In the genomic region with DNA sequence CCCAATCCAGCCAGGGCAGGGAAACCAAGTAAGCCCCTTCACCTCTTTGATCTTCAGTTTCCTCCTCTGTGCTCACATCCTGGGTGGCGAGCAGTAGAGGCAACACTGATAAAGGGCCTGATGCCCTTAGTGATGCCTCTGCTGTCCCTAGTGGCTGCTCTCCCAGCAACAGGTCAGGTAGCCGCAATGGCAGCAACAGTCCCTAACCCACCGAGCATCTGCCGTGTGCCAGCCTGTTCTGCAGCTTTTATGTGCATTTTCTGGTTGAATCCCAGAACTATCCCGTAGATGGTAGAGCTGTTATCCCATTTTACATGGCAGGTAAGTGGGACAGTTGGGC, we compare ENCODE assay signal across 10 cellular contexts. TPM values are rescaled to one million over a fixed set of nuclear protein-coding genes. Genes with fewer than 3 reads are reported as not detected.
DNase-seq lines count a peak whose midpoint lies in the region; ATAC-seq and TF ChIP-seq lines count a peak whose summit lies in the region.
"Had no signal": no experiment of that assay in that cellular context is flagged by ENCODE, and none has a peak within 500 bp of the region (broad histone marks: within the 10 kb centered on the region; RNA-seq: fewer than 3 reads in every experiment).

No MANE protein-coding gene starts in this region.

- TF ChIP-seq POLR2A in uterus (IDR thresholded peaks at IDR 0.05) (no peak), gastroesophageal sphincter (IDR thresholded peaks at IDR 0.05) (no peak)

- H3K4me1 Mint-ChIP-seq in T-helper 2 cell treated with Interferon-gamma antibody and Interleukin-4, amounts not matched to agents 5 μg/mL and 100 μg/mL, for 36 hours (ENCODE audit: low read depth) = peaks cover 16% of the 10 kb centered on the region
- H3K4me1 Mint-ChIP-seq in Calu3 (ENCODE audit: low read depth, unreplicated experiment) = no peaks in the 10 kb centered on the region

- no peaks in the 10 kb centered on the region for H3K27me3 Mint-ChIP-seq in T-helper 2 cell treated with Interferon-gamma antibody and Interleukin-4, amounts not matched to agents 5 μg/mL and 100 μg/mL, for 36 hours (ENCODE audit: low read depth)
- no peaks in the 10 kb centered on the region for H3K27me3 Mint-ChIP-seq in Calu3 (ENCODE audit: unreplicated experiment)

- CTCF ChIA-PET in Calu3 (lab: Charles Lee) = no interaction called here

- intact Hi-C loops in uterus (cut with DNase I; ENCODE audit: low total_unique reads) = loop anchor here (10.0 kb wide), 1 partner anchor 55 kb away; no protein-coding TSS in a partner anchor
- intact Hi-C loops in Calu3 (cut with micrococcal nuclease; ENCODE audit: unreplicated experiment) = no loop called here

- no peak overlapping the region for H3K4me3 Mint-ChIP-seq in T-helper 2 cell treated with Interferon-gamma antibody and Interleukin-4, amounts not matched to agents 5 μg/mL and 100 μg/mL, for 36 hours
- H3K4me3 Mint-ChIP-seq in Calu3 (ENCODE audit: low read depth, unreplicated experiment) = no peak overlapping the region

- TF ChIP-seq EP300 in gastroesophageal sphincter (IDR thresholded peaks at IDR 0.05) = no peak

- TF ChIP-seq CTCF in AG10803 (conservative IDR thresholded peaks at IDR 0.05; ENCODE audit: low read length) (peak; percentile 20; the same call in 1 of the 2 replicates), GM12875 (IDR thresholded peaks at IDR 0.05; ENCODE audit: borderline replicate concordance, insufficient read depth, low read depth, low read length) (peak; percentile 51; the same call in 1 of the 2 replicates), hepatocyte (IDR thresholded peaks at IDR 0.05; ENCODE audit: poor library complexity) (peak; percentile 22), uterus (IDR thresholded peaks at IDR 0.05) (no peak), gastroesophageal sphincter (IDR thresholded peaks at IDR 0.05) (no peak), Calu3 (IDR thresholded peaks at IDR 0.05; ENCODE audit: unreplicated experiment) (no peak)

- H3K27me3 ChIP-seq in hepatocyte (no peaks in the 10 kb centered on the region), uterus (no peaks in the 10 kb centered on the region), gastroesophageal sphincter (no peaks in the 10 kb centered on the region)

- BruUV-seq in Calu3 (replicated peaks; lab: Mats Ljungman, UMichigan) = no TSS peak

- peaks cover 36% of the 10 kb centered on the region for H3K79me2 ChIP-seq in hepatocyte

- H3K36me3 ChIP-seq in hepatocyte (replicated peaks; ENCODE audit: insufficient read depth, low read depth) (no peaks in the 10 kb centered on the region), uterus (no peaks in the 10 kb centered on the region), gastroesophageal sphincter (peaks cover 0 to 92% of the 10 kb centered on the region in 2 donors)

- H3K4me2 ChIP-seq in hepatocyte = no peak overlapping the region

- H4K20me1 ChIP-seq in hepatocyte (ENCODE audit: insufficient read depth, poor library complexity, severe bottlenecking) = peaks cover 3% of the 10 kb centered on the region

- no peak overlapping the region for H3K27ac ChIP-seq in hepatocyte
- H3K27ac ChIP-seq in uterus = no peak overlapping the region
- peak overlapping the region in 2 of 4 donors; percentile 4 to 19 for H3K27ac ChIP-seq in gastroesophageal sphincter

- H3K4me3 ChIP-seq in AG10803 (ENCODE audit: low read length) = no peak overlapping the region
- no peak overlapping the region for H3K4me3 ChIP-seq in GM12875 (ENCODE audit: low read depth, low read length)
- no peak overlapping the region for H3K4me3 ChIP-seq in hepatocyte
- no peak overlapping the region for H3K4me3 ChIP-seq in uterus
- no peak overlapping the region for H3K4me3 ChIP-seq in gastroesophageal sphincter

- peak overlapping the region; percentile 49 for H3K27ac Mint-ChIP-seq in T-helper 2 cell treated with Interferon-gamma antibody and Interleukin-4, amounts not matched to agents 5 μg/mL and 100 μg/mL, for 36 hours
- H3K27ac Mint-ChIP-seq in Calu3 (ENCODE audit: unreplicated experiment) = no peak overlapping the region

- peaks cover 37% of the 10 kb centered on the region for H3K36me3 Mint-ChIP-seq in T-helper 2 cell treated with Interferon-gamma antibody and Interleukin-4, amounts not matched to agents 5 μg/mL and 100 μg/mL, for 36 hours (ENCODE audit: low read depth)
- peaks cover 51% of the 10 kb centered on the region for H3K36me3 Mint-ChIP-seq in Calu3 (ENCODE audit: insufficient read depth, unreplicated experiment)

- no peaks in the 10 kb centered on the region for H3K9me3 Mint-ChIP-seq in T-helper 2 cell treated with Interferon-gamma antibody and Interleukin-4, amounts not matched to agents 5 μg/mL and 100 μg/mL, for 36 hours
- H3K9me3 Mint-ChIP-seq in Calu3 (ENCODE audit: low read depth, unreplicated experiment) = no peaks in the 10 kb centered on the region

- ATAC-seq in gastroesophageal sphincter = no peak
- ATAC-seq: esophagus mucosa had no signal

- H3K9me3 ChIP-seq in hepatocyte (ENCODE audit: low read depth) (no peaks in the 10 kb centered on the region), uterus (no peaks in the 10 kb centered on the region), gastroesophageal sphincter (no peaks in the 10 kb centered on the region)

- H3K9me2 ChIP-seq in hepatocyte (replicated peaks; ENCODE audit: insufficient read depth) = no peaks in the 10 kb centered on the region

- no peak for DNase-seq in AG10803 (ENCODE audit: low read depth)
- no peak for DNase-seq in T-helper 2 cell treated with Interferon-gamma antibody and Interleukin-4, amounts not matched to agents 5 μg/mL and 100 μg/mL, for 36 hours (ENCODE audit: low spot score)
- peak; percentile 25 for DNase-seq in hepatocyte (ENCODE audit: low spot score)
- no peak for DNase-seq in uterus
- DNase-seq in Calu3 = no peak
- no peak for DNase-seq in stimulated activated CD4-positive, alpha-beta T cell treated with anti-CD3 and anti-CD28 coated beads, Interleukin-1b, Interleukin-23, amount 100 ng/mL, for 48 hours
- DNase-seq: OCI-M1 had no signal

- peaks cover 10% of the 10 kb centered on the region for H3K4me1 ChIP-seq in hepatocyte (ENCODE audit: insufficient read depth)
- peaks cover 0 to 10% of the 10 kb centered on the region in 2 donors for H3K4me1 ChIP-seq in uterus
- peaks cover 3 to 50% (median 8%) of the 10 kb centered on the region in 3 donors for H3K4me1 ChIP-seq in gastroesophageal sphincter

- 90% methylated on average over 5 of the region's 5 CpGs for WGBS in hepatocyte (ENCODE audit: low lambda C conversion rate, missing lambda C conversion rate)
- WGBS in gastroesophageal sphincter (ENCODE audit: low coverage in 1 of 2), 2 donors = 73 to 83% methylated on average over 1 to 3 of the region's 5 CpGs

- H2AFZ ChIP-seq in hepatocyte = no peak overlapping the region

RNA-seq across cellular contexts. Expression of a gene that starts 5.2 kb away (rescaled TPM):
- 80.4 and 83.9 TPM in 2 replicates for total RNA-seq in hepatocyte
- polyA plus RNA-seq in hepatocyte = 162 and 167 TPM in 2 replicates
- 100 to 1,000 TPM in 1 of 4 donors, 10 to 100 TPM in 3; 28.8 to 101 (median 70.1) TPM for total RNA-seq in uterus
- total RNA-seq in gastroesophageal sphincter = 10 to 100 TPM; 70.6 to 97.6 (median 89.2) TPM
- 47.8 and 53.6 TPM in 2 replicates for total RNA-seq in Calu3 (2022)

RNA-seq across cellular contexts. Expression of a gene that starts 28.0 kb away (rescaled TPM):
- total RNA-seq in hepatocyte (46.0 and 53.7 TPM in 2 replicates), uterus (100 to 1,000 TPM; 131 to 240 (median 217) TPM), gastroesophageal sphincter (100 to 1,000 TPM in 3 of 4 donors, 10 to 100 TPM in 1; 90.6 to 173 (median 139) TPM), Calu3 (2022) (166 and 169 TPM in 2 replicates)
- polyA plus RNA-seq in hepatocyte = 85.3 and 101 TPM in 2 replicates

RNA-seq across cellular contexts. Expression of a gene that starts 31.3 kb away (rescaled TPM):
- total RNA-seq in hepatocyte (8,000 and 8,677 TPM in 2 replicates), uterus (over 10,000 TPM in 3 of 4 donors, 1,000 to 10,000 TPM in 1; 6,732 to 19,335 (median 13,886) TPM), gastroesophageal sphincter (over 10,000 TPM in 2 of 4 donors, 1,000 to 10,000 TPM in 2; 2,194 to 20,520 (median 8,164) TPM), Calu3 (2022) (8,437 and 9,950 TPM in 2 replicates)
- polyA plus RNA-seq in hepatocyte = 16,690 and 29,129 TPM in 2 replicates

RNA-seq across cellular contexts. Expression of a gene that starts 40.1 kb away (rescaled TPM):
- total RNA-seq in hepatocyte = 20.5 and 20.8 TPM in 2 replicates
- 52.4 and 57.3 TPM in 2 replicates for polyA plus RNA-seq in hepatocyte
- 10 to 100 TPM; 12.3 to 42.6 (median 31.6) TPM for total RNA-seq in uterus
- total RNA-seq in gastroesophageal sphincter = 10 to 100 TPM; 38.4 to 73.5 (median 43.5) TPM
- 40.7 and 45.3 TPM in 2 replicates for total RNA-seq in Calu3 (2022)

RNA-seq across cellular contexts. Expression of a gene that starts 42.2 kb away (rescaled TPM):
- total RNA-seq in hepatocyte (28.5 and 34.1 TPM in 2 replicates), uterus (10 to 100 TPM; 13.9 to 83.0 (median 40.8) TPM), gastroesophageal sphincter (10 to 100 TPM; 36.6 to 68.3 (median 55.0) TPM), Calu3 (2022) (29.8 and 30.6 TPM in 2 replicates)
- polyA plus RNA-seq in hepatocyte = 105 and 112 TPM in 2 replicates

Comparison
In these comparisons a context has a peak if more than half of its experiments do, and no peak if none do; other contexts are left out.
1. CTCF ChIP-seq: peak in AG10803 (single experiment), GM12875 (single experiment) and hepatocyte (single experiment); none in uterus (0 of 4), gastroesophageal sphincter (0 of 4) and Calu3 (single experiment).